In the genomic region with DNA sequence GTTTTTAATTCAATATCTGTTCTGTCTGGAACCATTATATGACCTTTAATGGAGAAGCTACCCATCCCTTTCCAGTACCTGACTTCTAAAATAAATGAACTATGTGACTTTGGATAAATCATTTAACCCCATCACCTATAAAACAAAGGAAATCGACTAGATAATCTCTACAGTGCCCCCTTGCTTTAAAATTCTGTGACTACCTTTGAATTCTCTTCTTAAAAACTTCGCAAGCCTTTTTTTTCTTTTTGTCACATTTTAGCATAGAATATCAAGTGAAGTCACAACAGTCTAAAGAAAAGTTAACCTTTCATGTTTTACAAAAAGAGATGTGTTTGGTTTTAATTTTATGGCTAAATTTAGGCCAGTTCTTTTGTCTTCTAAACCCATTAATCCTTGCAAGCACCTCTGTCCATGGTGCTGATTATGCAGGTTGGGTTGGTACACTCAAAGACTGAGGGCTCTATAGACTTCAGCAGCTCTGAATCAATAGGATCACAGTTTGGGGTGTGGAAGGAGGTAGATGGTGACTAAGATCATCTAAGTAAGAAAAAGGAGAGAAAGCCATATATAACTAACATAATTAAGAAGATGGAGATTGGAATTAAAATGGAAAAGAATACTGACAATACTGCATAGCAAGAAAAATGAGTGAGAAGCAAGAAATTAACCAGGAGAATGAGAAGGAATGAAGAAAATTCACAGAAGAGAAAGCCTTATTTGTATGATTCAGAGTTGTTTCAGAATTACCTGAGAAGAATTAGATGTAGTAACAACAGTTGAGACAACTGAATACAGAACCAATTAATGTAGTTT, we compare ENCODE assay signal across 1 cellular context.
TF ChIP-seq lines count a peak whose summit lies in the region.

No MANE protein-coding gene starts in this region.

TF ChIP-seq in HEK293, 187 proteins besides CTCF, POLR2A, EP300 and RAD21 (continued from another document):
- TF ChIP-seq ZBTB49 (tag by site-specific recombination; IDR thresholded peaks at IDR 0.05; ENCODE audit: low read depth) (no peak), KLF1 (tag by site-specific recombination; IDR thresholded peaks at IDR 0.05) (no peak), ZNF747 (tag by site-specific recombination; IDR thresholded peaks at IDR 0.05) (no peak)
